Comparison of ENCODE assay signal across 25 cellular contexts in the genomic region with DNA sequence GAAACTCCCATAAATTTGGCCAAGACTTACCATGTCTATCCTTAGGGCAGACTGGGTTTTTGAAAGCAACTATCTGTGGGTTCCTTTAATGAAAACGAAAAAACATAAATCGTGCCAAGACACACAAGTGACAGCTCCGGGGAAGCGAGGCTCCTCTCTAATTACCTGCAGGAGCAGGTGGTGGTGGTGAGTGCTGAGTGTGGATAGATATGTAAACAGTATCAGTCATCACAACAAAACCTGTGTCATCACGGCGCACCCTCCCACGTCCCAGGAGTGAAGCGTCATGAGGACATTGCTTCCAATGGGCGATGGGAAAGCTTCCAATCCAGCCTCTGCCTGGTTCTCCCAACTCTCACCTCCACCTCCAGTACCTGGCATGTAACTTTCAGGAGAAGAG. TPM values are rescaled to one million over a fixed set of nuclear protein-coding genes. Genes with fewer than 3 reads are reported as not detected.
DNase-seq lines count a peak whose midpoint lies in the region; ATAC-seq, FAIRE-seq and TF ChIP-seq lines count a peak whose summit lies in the region.
"Had no signal": no experiment of that assay in that cellular context is flagged by ENCODE, and none has a peak within 500 bp of the region (broad histone marks: within the 10 kb centered on the region; RNA-seq: fewer than 3 reads in every experiment).

No MANE protein-coding gene starts in this region.

- in situ Hi-C loops in GM12878 (cut with MboI), result no loop called here

- BruUV-seq in GM12878 (replicated peaks; lab: Mats Ljungman, UMichigan), result no TSS peak

- no peak for FAIRE-seq in GM12878 (lab: Jason Lieb, UNC)
- no peak for FAIRE-seq in GM12891 (lab: Jason Lieb, UNC)
- FAIRE-seq: GM19239 had no signal

- intact Hi-C loops in GM12878 (cut with micrococcal nuclease; ENCODE audit: unreplicated experiment) (no loop called here), left ventricle myocardium superior (cut with micrococcal nuclease) (no loop called here)

- TF ChIP-seq POLR2A in GM12878 (IDR thresholded peaks at IDR 0.05; ENCODE audit: low read depth, low read length) (no peak), GM12891 (IDR thresholded peaks at IDR 0.05; ENCODE audit: low read depth, low read length) (no peak)

- no peak overlapping the region for H3K4me3 ChIP-seq in GM12878
- H3K4me3 ChIP-seq: BLaER1, psoas muscle, SJSA1, thyroid gland had no signal

- no peak overlapping the region for H2AFZ ChIP-seq in GM12878 (ENCODE audit: control insufficient read depth, low read depth, low read length)

- peaks cover 4% of the 10 kb centered on the region for H3K27me3 Mint-ChIP-seq in type B pancreatic cell

- TF ChIP-seq CTCF in GM12878 (IDR thresholded peaks at IDR 0.05 in 2 of 3, conservative IDR thresholded peaks at IDR 0.05 in 1 of 3; ENCODE audit: control insufficient read depth in 2 of 3, extremely low read depth in 1 of 3, insufficient read depth in 1 of 3, low read depth in 3 of 3, low read length in 3 of 3), result no peak
- TF ChIP-seq CTCF in type B pancreatic cell (conservative IDR thresholded peaks at IDR 0.05), result no peak

- H3K27ac ChIP-seq in GM12878 (ENCODE audit: control insufficient read depth, insufficient read depth), result no peak overlapping the region
- H3K27ac ChIP-seq: BLaER1, HL-60, psoas muscle, SJSA1, thyroid gland had no signal

- no peaks in the 10 kb centered on the region for H3K36me3 ChIP-seq in GM12878 (ENCODE audit: control insufficient read depth in 2 of 2, insufficient read depth in 2 of 2, low read length in 1 of 2)
- H3K36me3 ChIP-seq: BLaER1, SJSA1, thyroid gland had no signal

- H3K9me3 ChIP-seq in GM12878 (replicated peaks; ENCODE audit: control insufficient read depth, insufficient read depth, low read length), result no peaks in the 10 kb centered on the region; the same call in 2 of the 3 replicates
- H3K9me3 ChIP-seq: BLaER1, psoas muscle, SJSA1, thyroid gland had no signal

- SMC1A ChIA-PET in GM12878 (lab: Charles Lee; ENCODE audit: uncharacterized antibody, unreplicated experiment), result interaction anchor here (0.8 to 2.1 kb wide), 10 partner anchors 9 to 89 kb away, joined by 3 to 8 read pairs (median 4); a partner anchor contains a TSS

- H3K79me2 ChIP-seq in GM12878 (ENCODE audit: control insufficient read depth, insufficient read depth, low read length), result no peaks in the 10 kb centered on the region

- H3K4me1 Mint-ChIP-seq in type B pancreatic cell (ENCODE audit: unreplicated experiment), result peaks cover 26% of the 10 kb centered on the region

- RAD21 ChIA-PET in GM12878 (lab: Charles Lee; ENCODE audit: unreplicated experiment), result interaction anchor here (0.8 to 1.3 kb wide), 3 partner anchors 23 to 95 kb away, joined by 3 to 10 read pairs (median 4); a partner anchor contains a TSS

- TF ChIP-seq RAD21 in GM12878 (IDR thresholded peaks at IDR 0.05; ENCODE audit: insufficient read depth, low read depth, low read length), result no peak

- H3K4me2 ChIP-seq in GM12878 (ENCODE audit: control insufficient read depth, insufficient read depth), result no peak overlapping the region
- H3K4me2 ChIP-seq: BLaER1 had no signal

- TF ChIP-seq EP300 in GM12878 (IDR thresholded peaks at IDR 0.05; ENCODE audit: borderline replicate concordance in 1 of 2, control insufficient read depth in 1 of 2, low read depth in 2 of 2, low read length in 2 of 2), result no peak

- no peaks in the 10 kb centered on the region; a peak in 2 of 4 replicates for H3K27me3 ChIP-seq in GM12878 (replicated peaks in 1 of 2; ENCODE audit: control insufficient read depth in 2 of 2, insufficient read depth in 2 of 2, low read length in 1 of 2)
- H3K27me3 ChIP-seq: SJSA1, thyroid gland had no signal

- H3K9me3 Mint-ChIP-seq in type B pancreatic cell, result peaks cover 5% of the 10 kb centered on the region
- H3K9me3 Mint-ChIP-seq: neural crest cell; stimulated activated effector memory CD8-positive, alpha-beta T cell treated with anti-CD3 and anti-CD28 coated beads, Interleukin-12 subunit alpha, Interleukin-12 subunit beta, amount 100 ng/mL, for 72 hours; T-helper 2 cell treated with Interferon-gamma antibody and Interleukin-4, amounts not matched to agents 5 μg/mL and 100 μg/mL, for 36 hours had no signal

- 72% methylated on average over 9 of the region's 9 CpGs for WGBS in GM12878 (ENCODE audit: insufficient coverage, insufficient replicate concordance, low lambda C conversion rate, missing lambda C conversion rate)

- ATAC-seq in GM12878, result no peak
- ATAC-seq in left ventricle myocardium superior, result no peak
- ATAC-seq: stimulated activated effector memory CD8-positive, alpha-beta T cell treated with anti-CD3 and anti-CD28 coated beads, Interleukin-12 subunit alpha, Interleukin-12 subunit beta, amount 100 ng/mL, for 72 hours had no signal

- H3K4me3 Mint-ChIP-seq in type B pancreatic cell, result no peak overlapping the region
- H3K4me3 Mint-ChIP-seq: neural crest cell; stimulated activated effector memory CD8-positive, alpha-beta T cell treated with anti-CD3 and anti-CD28 coated beads, Interleukin-12 subunit alpha, Interleukin-12 subunit beta, amount 100 ng/mL, for 72 hours; T-helper 2 cell treated with Interferon-gamma antibody and Interleukin-4, amounts not matched to agents 5 μg/mL and 100 μg/mL, for 36 hours had no signal

- CTCF ChIA-PET in GM12878 (lab: Yijun Ruan, JAX), result interaction anchor here (0.8 to 1.3 kb wide), 3 partner anchors 22 to 89 kb away, joined by 3 to 4 read pairs (median 3); a partner anchor contains a TSS

- DNase-seq in NCI-H1417 (lab: John Stamatoyannopoulos, UW) (peak; percentile 23 to 77 (median 59)), NCI-H1417 treated with DMSO at 0.1 percent for 48 hours (lab: John Stamatoyannopoulos, UW) (no peak), NCI-H2196 treated with DMSO at 0.1 percent for 48 hours (lab: John Stamatoyannopoulos, UW; ENCODE audit: unreplicated experiment) (peak; percentile 84), GM12878 (ENCODE audit: low read depth, low spot score) (no peak), type B pancreatic cell (ENCODE audit: extremely low spot score, unreplicated experiment) (no peak), GM12891 (ENCODE audit: insufficient read length, low spot score) (no peak), left ventricle myocardium superior (no peak)
- no peak for DNase-seq in stimulated activated CD4-positive, alpha-beta T cell treated with anti-CD3 and anti-CD28 coated beads, Interleukin-2, amount 100 ng/mL, for 48 hours
- DNase-seq: 8988T; activated CD4-positive, alpha-beta T cell treated with anti-CD3 and anti-CD28 coated beads for 1 hour; activated effector memory CD4-positive, alpha-beta T cell treated with anti-CD3 and anti-CD28 coated beads, Interleukin-2, amount 50 U/mL, for 16 hours; central memory CD4-positive, alpha-beta T cell; DND-41; H7; hypothalamus; MV-4-11; psoas muscle; thyroid gland had no signal

- H3K9ac ChIP-seq in GM12878 (ENCODE audit: control insufficient read depth, insufficient read depth, low read length), result no peak overlapping the region
- H3K9ac ChIP-seq: BLaER1 had no signal

- no peaks in the 10 kb centered on the region for H3K4me1 ChIP-seq in GM12878 (ENCODE audit: control insufficient read depth, insufficient read depth, low read length)
- H3K4me1 ChIP-seq: BLaER1, psoas muscle, SJSA1 had no signal

- POLR2A ChIA-PET in GM12878 (lab: Charles Lee), result interaction anchor here (1.4 kb wide), 1 partner anchor 31 kb away, joined by 4 read pairs; a partner anchor contains a TSS

- no peaks in the 10 kb centered on the region for H4K20me1 ChIP-seq in GM12878 (ENCODE audit: control insufficient read depth, insufficient read depth)
- H4K20me1 ChIP-seq: BLaER1 had no signal

- H3K27ac Mint-ChIP-seq in type B pancreatic cell, result peak overlapping the region; percentile 90
- H3K27ac Mint-ChIP-seq: stimulated activated effector memory CD8-positive, alpha-beta T cell treated with anti-CD3 and anti-CD28 coated beads, Interleukin-12 subunit alpha, Interleukin-12 subunit beta, amount 100 ng/mL, for 72 hours; T-helper 2 cell treated with Interferon-gamma antibody and Interleukin-4, amounts not matched to agents 5 μg/mL and 100 μg/mL, for 36 hours had no signal

- H3K36me3 Mint-ChIP-seq in type B pancreatic cell, result no peaks in the 10 kb centered on the region
- H3K36me3 Mint-ChIP-seq: stimulated activated effector memory CD8-positive, alpha-beta T cell treated with anti-CD3 and anti-CD28 coated beads, Interleukin-12 subunit alpha, Interleukin-12 subunit beta, amount 100 ng/mL, for 72 hours had no signal

TF ChIP-seq in GM12891, 5 proteins besides CTCF, POLR2A, EP300 and RAD21:
- TF ChIP-seq POU2F2 (IDR thresholded peaks at IDR 0.05; ENCODE audit: low read depth, low read length), result no peak
- TF ChIP-seq PAX5 (IDR thresholded peaks at IDR 0.05; ENCODE audit: insufficient read depth, low read length, severe bottlenecking), result no peak
- TF ChIP-seq POLR2AphosphoS5 (IDR thresholded peaks at IDR 0.05; ENCODE audit: low read depth, low read length), result no peak
- no peak for TF ChIP-seq SPI1 (IDR thresholded peaks at IDR 0.05; ENCODE audit: low read depth, low read length)
- TF ChIP-seq TAF1 (IDR thresholded peaks at IDR 0.05; ENCODE audit: low read depth, low read length), result no peak

RNA-seq across cellular contexts. Expression of a gene that starts 31.3 kb away (rescaled TPM):
- 179 and 190 TPM in 2 replicates for total RNA-seq in GM12878 (2013; cell fraction: nucleolus; rRNA removed)
- total RNA-seq in GM12878 (2014; rRNA removed), result 6.7 and 10.0 TPM in 2 replicates
- total RNA-seq in GM12878 (2014; rRNA removed; fragmentation: Illumina TruSeq; extraction: Trizol), result 3.0 and 4.8 TPM in 2 replicates
- total RNA-seq in GM12878 (2021), result 7.0 and 7.4 TPM in 2 replicates
- polyA plus RNA-seq in GM12878 (2011; ENCODE audit: low read depth), result 13.1 TPM
- polyA plus RNA-seq in GM12878 (2011; rRNA removed), result 79.2 and 154 TPM in 2 replicates
- polyA plus RNA-seq in GM12878 (2011; cell fraction: cytosol; rRNA removed), result 198 and 252 TPM in 2 replicates
- 175 and 259 TPM in 2 replicates for polyA plus RNA-seq in GM12878 (2011; cell fraction: nucleus; rRNA removed)
- polyA plus RNA-seq in GM12878 (2012), result 12.5 and 14.4 TPM in 2 replicates
- 8.4 and 11.1 TPM in 2 replicates for polyA plus RNA-seq in GM12878 (2014; fragmentation: Illumina TruSeq; extraction: Trizol)
- 1 to 10 TPM; 3.1 to 3.8 TPM for polyA plus RNA-seq in GM12878 (2014; fragmentation: Nextera tagmentation; extraction: Ambion mirVana)
- polyA plus RNA-seq in GM12878 (2014; rRNA removed), result 7.7 and 9.5 TPM in 2 replicates
- polyA plus RNA-seq in GM12878 (2016; fragmentation: Nextera tagmentation; extraction: Ambion mirVana), result 1 to 10 TPM; 6.1 to 6.2 TPM
- polyA minus RNA-seq in GM12878 (2011; rRNA and poly(A)+ RNA removed), result 349 and 417 TPM in 2 replicates
- 24.4 and 33.4 TPM in 2 replicates for polyA minus RNA-seq in GM12878 (2011; cell fraction: cytosol; rRNA and poly(A)+ RNA removed)
- 62.5 and 74.1 TPM in 2 replicates for polyA minus RNA-seq in GM12878 (2011; cell fraction: nucleus; rRNA and poly(A)+ RNA removed)
- 43.6 and 44.6 TPM in 2 replicates for total RNA-seq in type B pancreatic cell (ENCODE audit: low replicate concordance)
- polyA plus RNA-seq in GM12891 (2012; ENCODE audit: low read depth, missing spikeins), result 13.3 TPM
- total RNA-seq in left ventricle myocardium superior, result 25.4 TPM

Comparison
In these comparisons a context has a peak if more than half of its experiments do, and no peak if none do; other contexts are left out.
1. DNase-seq: peak in NCI-H1417 (3 of 3) and NCI-H2196 treated with DMSO at 0.1 percent for 48 hours (single experiment); none in NCI-H1417 treated with DMSO at 0.1 percent for 48 hours (single experiment), GM12878 (single experiment), type B pancreatic cell (single experiment), stimulated activated CD4-positive, alpha-beta T cell treated with anti-CD3 and anti-CD28 coated beads, Interleukin-2, amount 100 ng/mL, for 48 hours (0 of 2), GM12891 (single experiment) and left ventricle myocardium superior (single experiment).